Comparison of ENCODE assay signal across 8 cellular contexts in genomic region chr7:45259966-45260646, GRCh38.
DNase-seq lines count a peak whose midpoint lies in the region; ATAC-seq, FAIRE-seq and TF ChIP-seq lines count a peak whose summit lies in the region.

No MANE protein-coding gene starts in this region.

- H3K9ac ChIP-seq in Karpas-422 (ENCODE audit: low read length) (no peak overlapping the region), keratinocyte (ENCODE audit: control insufficient read depth, extremely low read depth, insufficient read depth, low read length) (no peak overlapping the region)

- H3K36me3 ChIP-seq in Karpas-422 (ENCODE audit: insufficient read depth, low read length) (no peaks in the 10 kb centered on the region), keratinocyte (ENCODE audit: control insufficient read depth in 2 of 2, extremely low read depth in 1 of 2, insufficient read depth in 2 of 2, low read length in 2 of 2) (no peaks in the 10 kb centered on the region)

- H3K9me1 ChIP-seq in keratinocyte (ENCODE audit: control insufficient read depth, extremely low read depth, insufficient read depth, low read length): no peaks in the 10 kb centered on the region

- H3K9me2 ChIP-seq in Karpas-422 (replicated peaks; ENCODE audit: insufficient read depth, low read length): no peaks in the 10 kb centered on the region

- H3K4me1 ChIP-seq in Karpas-422 (ENCODE audit: low read length): peaks cover 25% of the 10 kb centered on the region
- H3K4me1 ChIP-seq in keratinocyte (ENCODE audit: control insufficient read depth, extremely low read depth, insufficient read depth, low read length): no peaks in the 10 kb centered on the region

- dilution Hi-C loops in keratinocyte (cut with MboI; ENCODE audit: extremely low pct_ligation_motif_present, low sequenced_read_pairs): no loop called here

- H3K27me3 ChIP-seq in Karpas-422 (ENCODE audit: low read length) (no peaks in the 10 kb centered on the region), keratinocyte (ENCODE audit: control insufficient read depth, extremely low read depth, insufficient read depth, low read length) (peaks cover 6% of the 10 kb centered on the region)

- peaks cover 5% of the 10 kb centered on the region; the same call in 1 of the 2 replicates for H4K20me1 ChIP-seq in Karpas-422 (ENCODE audit: insufficient read depth, low read depth, low read length)
- H4K20me1 ChIP-seq in keratinocyte (ENCODE audit: control insufficient read depth, extremely low read depth, insufficient read depth, low read length): no peaks in the 10 kb centered on the region

- H3K27ac ChIP-seq in Karpas-422 (ENCODE audit: low read length) (no peak overlapping the region), keratinocyte (ENCODE audit: control insufficient read depth, insufficient read depth, low read length) (no peak overlapping the region)

- ATAC-seq in GM18907 (IDR thresholded peaks at IDR 0.05; ENCODE audit: unreplicated experiment): peak; percentile 70
- no peak for ATAC-seq in HG02870 (IDR thresholded peaks at IDR 0.05; ENCODE audit: unreplicated experiment)

- in situ Hi-C loops in T47D (cut with HindIII; ENCODE audit: low pct_unique_long_range_greater_than_20kb, low sequenced_read_pairs): no loop called here

- H2AFZ ChIP-seq in Karpas-422 (ENCODE audit: low read length): no peak overlapping the region
- no peak overlapping the region for H2AFZ ChIP-seq in keratinocyte (ENCODE audit: control insufficient read depth, low read length)

- no peak overlapping the region for H3K4me2 ChIP-seq in Karpas-422 (ENCODE audit: low read depth, low read length, poor library complexity, severe bottlenecking)
- no peak overlapping the region for H3K4me2 ChIP-seq in keratinocyte (ENCODE audit: control insufficient read depth, extremely low read depth, insufficient read depth, low read depth, low read length)

- no peaks in the 10 kb centered on the region for H3K9me3 ChIP-seq in Karpas-422 (ENCODE audit: low read length)
- H3K9me3 ChIP-seq in keratinocyte (ENCODE audit: control insufficient read depth, low read depth, low read length): no peaks in the 10 kb centered on the region

- H3K4me3 ChIP-seq in AG10803 (ENCODE audit: low read length) (no peak overlapping the region), Karpas-422 (ENCODE audit: low read length) (no peak overlapping the region), WI38 (ENCODE audit: low read depth, low read length) (no peak overlapping the region), keratinocyte (ENCODE audit: control insufficient read depth in 2 of 3, extremely low read depth in 1 of 3, insufficient read depth in 2 of 3, low read depth in 1 of 3, low read length in 3 of 3) (no peak overlapping the region)

- peak; percentile 15 for DNase-seq in AG10803 (ENCODE audit: low read depth)
- peak; percentile 90 for DNase-seq in Karpas-422
- peak; percentile 65 to 68 for DNase-seq in T47D (ENCODE audit: low read depth in 1 of 2, low spot score in 1 of 2)
- DNase-seq in keratinocyte (ENCODE audit: low read depth, low spot score): no peak
- DNase-seq in stimulated activated CD4-positive, alpha-beta T cell treated with anti-CD3 and anti-CD28 coated beads, Interleukin-1b, Interleukin-23, amount 100 ng/mL, for 48 hours: peak; percentile 73

- peak; percentile 95 for TF ChIP-seq CTCF in AG10803 (conservative IDR thresholded peaks at IDR 0.05; ENCODE audit: low read length)
- TF ChIP-seq CTCF in WI38 (IDR thresholded peaks at IDR 0.05; ENCODE audit: low read depth, low read length): peak; percentile 98
- peak; percentile 97 to 99 (median 98) for TF ChIP-seq CTCF in keratinocyte (optimal IDR thresholded peaks at IDR 0.05 in 1 of 3, IDR thresholded peaks at IDR 0.05 in 1 of 3, conservative IDR thresholded peaks at IDR 0.05 in 1 of 3; ENCODE audit: extremely low read depth in 1 of 3, insufficient read depth in 2 of 3, low read length in 3 of 3)

- H3K79me2 ChIP-seq in Karpas-422 (ENCODE audit: low read length): no peaks in the 10 kb centered on the region
- no peaks in the 10 kb centered on the region for H3K79me2 ChIP-seq in keratinocyte (ENCODE audit: control insufficient read depth, insufficient read depth, low read length)

- peak; percentile 46 for FAIRE-seq in keratinocyte (lab: Jason Lieb, UNC)
